Comparison of ENCODE assay signal across 6 cellular contexts in genomic region chr16:20642833-20643232, GRCh38. TPM values are rescaled to one million over a fixed set of nuclear protein-coding genes. Genes with fewer than 3 reads are reported as not detected.
"Had no signal": no experiment of that assay in that cellular context is flagged by ENCODE, and none has a peak within 500 bp of the region (broad histone marks: within the 10 kb centered on the region; RNA-seq: fewer than 3 reads in every experiment).

No MANE protein-coding gene starts in this region.

RNA-seq across cellular contexts. Expression of gene ACSM1, which starts 54.6 kb away (rescaled TPM):
- total RNA-seq: activated naive CD4-positive, alpha-beta T cell treated with anti-CD3 and anti-CD28 coated beads for 36 hours; activated T-cell treated with anti-CD3 and anti-CD28 coated beads, Interleukin-2, amount 50 U/mL, for 4 hours; activated T-helper 1 cell treated with anti-CD3 and anti-CD28 coated beads, Interleukin-12 subunit alpha, Interleukin-12 subunit beta, Interleukin-2, Interleukin-4 antibody, amounts not matched to agents 30 ng/mL and 10 ng/mL and 1 ng/mL, durations not matched to agents 14 hours and 24 hours and 36 hours; ascending aorta; cardiac muscle cell; chondrocyte had no signal
- polyA plus RNA-seq: cardiac muscle cell had no signal
